ENCODE assay signal across 8 cellular contexts in genomic region chr13:80030491-80030890, GRCh38.
A peak's percentile ranks its signal among the peaks of the same experiment; 100 is the strongest.
DNase-seq lines count a peak whose midpoint lies in the region; ATAC-seq, FAIRE-seq and TF ChIP-seq lines count a peak whose summit lies in the region.

No MANE protein-coding gene starts in this region.

- H3K4me1 Mint-ChIP-seq in activated naive CD4-positive, alpha-beta T cell treated with anti-CD3 and anti-CD28 coated beads for 36 hours (ENCODE audit: low read depth): no peaks in the 10 kb centered on the region
- no peaks in the 10 kb centered on the region for H3K4me1 Mint-ChIP-seq in activated naive CD4-positive, alpha-beta T cell treated with anti-CD3 and anti-CD28 coated beads, Interleukin-2, amount 10 ng/mL, durations not matched to agents 7 days and 5 days

- H3K4ac ChIP-seq in mesenchymal stem cell (ENCODE audit: low read depth in 1 of 2, low read length in 2 of 2): no peak overlapping the region

- no peak overlapping the region for H3K14ac ChIP-seq in mesenchymal stem cell (ENCODE audit: low read length in 2 of 2)

- H3K27ac ChIP-seq in mesenchymal stem cell (ENCODE audit: low read length, poor library complexity, severe bottlenecking): no peak overlapping the region
- no peak overlapping the region for H3K27ac ChIP-seq in coronary artery

- peak; percentile 66 for ATAC-seq in HG03354 (IDR thresholded peaks at IDR 0.05; ENCODE audit: poor library complexity, severe bottlenecking, unreplicated experiment)

- no peak overlapping the region for H2AFZ ChIP-seq in mesenchymal stem cell (ENCODE audit: low read depth, low read length)

- no peaks in the 10 kb centered on the region for H3K36me3 Mint-ChIP-seq in activated naive CD4-positive, alpha-beta T cell treated with anti-CD3 and anti-CD28 coated beads for 36 hours (ENCODE audit: low read depth)
- H3K36me3 Mint-ChIP-seq in activated naive CD4-positive, alpha-beta T cell treated with anti-CD3 and anti-CD28 coated beads, Interleukin-2, amount 10 ng/mL, durations not matched to agents 7 days and 5 days: no peaks in the 10 kb centered on the region

- DNase-seq in ELR (ENCODE audit: low read depth) (peak; percentile 73), amniotic epithelial cell (ENCODE audit: low read depth) (peak; percentile 21), mesenchymal stem cell (peak; percentile 12), GM12892 (ENCODE audit: insufficient read length) (no peak), coronary artery (ENCODE audit: low spot score) (no peak)
- no peak for DNase-seq in activated naive CD4-positive, alpha-beta T cell treated with anti-CD3 and anti-CD28 coated beads for 36 hours
- no peak for DNase-seq in activated naive CD4-positive, alpha-beta T cell treated with anti-CD3 and anti-CD28 coated beads, Interleukin-2, amount 10 ng/mL, durations not matched to agents 7 days and 5 days

- H3K27ac Mint-ChIP-seq in activated naive CD4-positive, alpha-beta T cell treated with anti-CD3 and anti-CD28 coated beads for 36 hours: no peak overlapping the region
- no peak overlapping the region for H3K27ac Mint-ChIP-seq in activated naive CD4-positive, alpha-beta T cell treated with anti-CD3 and anti-CD28 coated beads, Interleukin-2, amount 10 ng/mL, durations not matched to agents 7 days and 5 days

- H3K4me1 ChIP-seq in mesenchymal stem cell (ENCODE audit: control insufficient read depth, insufficient read depth, low read depth, low read length): no peaks in the 10 kb centered on the region

- no peak overlapping the region for H3K4me2 ChIP-seq in mesenchymal stem cell (ENCODE audit: low read length, poor library complexity, severe bottlenecking)

- H3K9ac ChIP-seq in mesenchymal stem cell (ENCODE audit: low read length): no peak overlapping the region

- FAIRE-seq in GM12892 (lab: Jason Lieb, UNC): no peak

- 93% methylated on average over 1 of the region's 3 CpGs for WGBS in mesenchymal stem cell

- H3K4me3 Mint-ChIP-seq in activated naive CD4-positive, alpha-beta T cell treated with anti-CD3 and anti-CD28 coated beads for 36 hours: no peak overlapping the region
- H3K4me3 Mint-ChIP-seq in activated naive CD4-positive, alpha-beta T cell treated with anti-CD3 and anti-CD28 coated beads, Interleukin-2, amount 10 ng/mL, durations not matched to agents 7 days and 5 days: no peak overlapping the region

- no peak overlapping the region for H2BK12ac ChIP-seq in mesenchymal stem cell (ENCODE audit: low read length in 2 of 2)

- intact Hi-C loops in activated naive CD4-positive, alpha-beta T cell treated with anti-CD3 and anti-CD28 coated beads for 36 hours (cut with micrococcal nuclease): no loop called here

- no peaks in the 10 kb centered on the region for H3K79me1 ChIP-seq in mesenchymal stem cell (replicated peaks; ENCODE audit: low read length, poor library complexity, severe bottlenecking)

- CTCF ChIA-PET in activated naive CD4-positive, alpha-beta T cell treated with anti-CD3 and anti-CD28 coated beads for 36 hours (lab: Charles Lee): no interaction called here
- CTCF ChIA-PET in activated naive CD4-positive, alpha-beta T cell treated with anti-CD3 and anti-CD28 coated beads, Interleukin-2, amount 10 ng/mL, durations not matched to agents 7 days and 5 days (lab: Charles Lee): no interaction called here

- H2BK5ac ChIP-seq in mesenchymal stem cell (ENCODE audit: low read depth, low read length, poor library complexity, severe bottlenecking): no peak overlapping the region

- TF ChIP-seq POLR2A in GM12892 (IDR thresholded peaks at IDR 0.05; ENCODE audit: low read depth, low read length): no peak

- H3K9me3 Mint-ChIP-seq in activated naive CD4-positive, alpha-beta T cell treated with anti-CD3 and anti-CD28 coated beads for 36 hours: no peaks in the 10 kb centered on the region
- no peaks in the 10 kb centered on the region for H3K9me3 Mint-ChIP-seq in activated naive CD4-positive, alpha-beta T cell treated with anti-CD3 and anti-CD28 coated beads, Interleukin-2, amount 10 ng/mL, durations not matched to agents 7 days and 5 days

- H2BK120ac ChIP-seq in mesenchymal stem cell (ENCODE audit: low read depth, low read length): no peak overlapping the region

- no peak for TF ChIP-seq CTCF in coronary artery (IDR thresholded peaks at IDR 0.05)

- H3K27me3 ChIP-seq in mesenchymal stem cell (ENCODE audit: control insufficient read depth in 1 of 2, insufficient read depth in 1 of 2, low read length in 2 of 2): no peaks in the 10 kb centered on the region

- no peak overlapping the region for H3K18ac ChIP-seq in mesenchymal stem cell (ENCODE audit: low read depth in 1 of 2, low read length in 2 of 2)

- no peak overlapping the region for H3K23ac ChIP-seq in mesenchymal stem cell (ENCODE audit: low read length in 2 of 2)

- no peak overlapping the region for H4K8ac ChIP-seq in mesenchymal stem cell (ENCODE audit: low read length)

- H4K91ac ChIP-seq in mesenchymal stem cell (ENCODE audit: low read length): no peak overlapping the region

- no peaks in the 10 kb centered on the region for H3K36me3 ChIP-seq in mesenchymal stem cell (ENCODE audit: control insufficient read depth in 1 of 2, insufficient read depth in 2 of 2, low read depth in 1 of 2, low read length in 2 of 2)

- H3K4me3 ChIP-seq in mesenchymal stem cell (ENCODE audit: insufficient read depth in 1 of 2, low read depth in 1 of 2, low read length in 2 of 2): no peak overlapping the region
- H3K4me3 ChIP-seq in coronary artery: no peak overlapping the region

- H3K27me3 Mint-ChIP-seq in activated naive CD4-positive, alpha-beta T cell treated with anti-CD3 and anti-CD28 coated beads for 36 hours (ENCODE audit: low read depth): no peaks in the 10 kb centered on the region
- no peaks in the 10 kb centered on the region for H3K27me3 Mint-ChIP-seq in activated naive CD4-positive, alpha-beta T cell treated with anti-CD3 and anti-CD28 coated beads, Interleukin-2, amount 10 ng/mL, durations not matched to agents 7 days and 5 days

- no peak overlapping the region for H2AK5ac ChIP-seq in mesenchymal stem cell (ENCODE audit: low read length, severe bottlenecking)

- no peaks in the 10 kb centered on the region for H3K9me3 ChIP-seq in mesenchymal stem cell (ENCODE audit: control insufficient read depth, low read length)

- H2BK15ac ChIP-seq in mesenchymal stem cell (ENCODE audit: low read depth, poor library complexity, severe bottlenecking): no peak overlapping the region

Comparison
In these comparisons a context has a peak if more than half of its experiments do, and no peak if none do; other contexts are left out.
1. DNase-seq: peak in ELR (single experiment), amniotic epithelial cell (single experiment) and mesenchymal stem cell (single experiment); none in activated naive CD4-positive, alpha-beta T cell treated with anti-CD3 and anti-CD28 coated beads for 36 hours (single experiment), GM12892 (single experiment), coronary artery (single experiment) and activated naive CD4-positive, alpha-beta T cell treated with anti-CD3 and anti-CD28 coated beads, Interleukin-2, amount 10 ng/mL, durations not matched to agents 7 days and 5 days (single experiment).